Comparison of ENCODE assay signal across 8 cellular contexts in genomic region chr11:3057069-3057963, GRCh38. TPM values are rescaled to one million over a fixed set of nuclear protein-coding genes. Genes with fewer than 3 reads are reported as not detected.
DNase-seq lines count a peak whose midpoint lies in the region; ATAC-seq and TF ChIP-seq lines count a peak whose summit lies in the region.

TSS of gene CARS1 (minus strand) at chr11:3057423. CDS start at chr11:3057367, 56 bp downstream.

- H3K36me3 ChIP-seq in BLaER1 (peaks cover 17% of the 10 kb centered on the region), liver (ENCODE audit: control insufficient read depth in 4 of 4, insufficient read depth in 3 of 4, low read depth in 1 of 4, low read length in 3 of 4) (peaks cover 0 to 6% (median 3%) of the 10 kb centered on the region in 4 donors)

- peak; percentile 98 for ATAC-seq in GM19328 (IDR thresholded peaks at IDR 0.05; ENCODE audit: unreplicated experiment)
- peak; percentile 96 for ATAC-seq in HG03520 (IDR thresholded peaks at IDR 0.05; ENCODE audit: unreplicated experiment)

- H3K27me3 ChIP-seq in BLaER1, result no peaks in the 10 kb centered on the region
- H3K27me3 ChIP-seq in liver (ENCODE audit: control insufficient read depth in 4 of 4, insufficient read depth in 4 of 4, low read length in 3 of 4), result no peaks in the 10 kb centered on the region

- 1% methylated on average over 68 of the region's 68 CpGs for WGBS in liver

- H3K27ac ChIP-seq in BLaER1 (peak within 1 kb of the TSS; percentile 96), liver (ENCODE audit: low read depth in 1 of 2, low read length in 2 of 2) (peak within 1 kb of the TSS; percentile 75 to 87)

- H3K9me3 ChIP-seq in BLaER1 (no peaks in the 10 kb centered on the region), liver (ENCODE audit: control insufficient read depth in 4 of 4, low read length in 3 of 4) (no peaks in the 10 kb centered on the region)

- H4K20me1 ChIP-seq in BLaER1, result peaks cover 45% of the 10 kb centered on the region

- H3K4me3 ChIP-seq in BLaER1 (peak within 1 kb of the TSS; percentile 98), liver (ENCODE audit: low read depth in 1 of 3, low read length in 3 of 3) (peak within 1 kb of the TSS; percentile 87 to 94 (median 89))

- no peak for TF ChIP-seq CTCF in liver (IDR thresholded peaks at IDR 0.05; ENCODE audit: low read depth, low read length, missing input control)

- H3K4me1 ChIP-seq in BLaER1, result peaks cover 49% of the 10 kb centered on the region
- H3K4me1 ChIP-seq in liver (ENCODE audit: control insufficient read depth in 4 of 4, insufficient read depth in 4 of 4, low read length in 3 of 4), result peaks cover 3 to 20% (median 16%) of the 10 kb centered on the region in 4 donors

- H3K4me2 ChIP-seq in BLaER1, result peak within 1 kb of the TSS; percentile 96

- peak in 1 of 2 donors; percentile 8 for TF ChIP-seq RAD21 in liver (IDR thresholded peaks at IDR 0.05)

- peak within 1 kb of the TSS; percentile 96 for H3K9ac ChIP-seq in BLaER1
- H3K9ac ChIP-seq in liver (ENCODE audit: low read depth in 1 of 2, low read length in 2 of 2), result peak within 1 kb of the TSS; percentile 63 to 74

- DNase-seq in NCI-H69 (lab: John Stamatoyannopoulos, UW) (peak; percentile 97), dermis microvascular lymphatic vessel endothelial cell (ENCODE audit: low read depth in 2 of 2) (peak; percentile 63 to 93)
- peak; percentile 86 to 94 for DNase-seq in activated CD4-positive, alpha-beta T cell treated with anti-CD3 and anti-CD28 coated beads, Interleukin-2, amount 50 U/mL, for 24 hours (ENCODE audit: low read depth in 1 of 2, low spot score in 1 of 2)
- DNase-seq in stimulated activated CD4-positive, alpha-beta T cell treated with anti-CD3 and anti-CD28 coated beads, Interleukin-4, amount 100 ng/mL, for 24 hours, result peak; percentile 95

TF ChIP-seq in liver, 16 proteins besides CTCF, POLR2A, EP300 and RAD21:
- TF ChIP-seq GABPA (IDR thresholded peaks at IDR 0.05 in 1 of 2, conservative IDR thresholded peaks at IDR 0.05 in 1 of 2), result peak; percentile 93 to 98
- TF ChIP-seq ATF3 (IDR thresholded peaks at IDR 0.05), result peak; percentile 58
- TF ChIP-seq NR2F2 (IDR thresholded peaks at IDR 0.05), result peak; percentile 61
- TF ChIP-seq YY1 (IDR thresholded peaks at IDR 0.05), result peak; percentile 95
- TF ChIP-seq FOXA1 (IDR thresholded peaks at IDR 0.05), result no peak
- TF ChIP-seq EGR1 (IDR thresholded peaks at IDR 0.05; ENCODE audit: low read depth in 2 of 2), result peak; percentile 66 to 81
- TF ChIP-seq ZBTB33 (IDR thresholded peaks at IDR 0.05), result no peak
- TF ChIP-seq FOXA2 (IDR thresholded peaks at IDR 0.05), result no peak
- TF ChIP-seq SP1 (IDR thresholded peaks at IDR 0.05), result peak; percentile 56
- no peak for TF ChIP-seq JUND (IDR thresholded peaks at IDR 0.05)
- peak in 1 of 2 donors; percentile 27 for TF ChIP-seq HNF4A (conservative IDR thresholded peaks at IDR 0.05)
- TF ChIP-seq MAX (IDR thresholded peaks at IDR 0.05), result no peak
- peak; percentile 83 to 87 for TF ChIP-seq RXRA (IDR thresholded peaks at IDR 0.05)
- no peak for TF ChIP-seq TAF1 (conservative IDR thresholded peaks at IDR 0.05)
- no peak for TF ChIP-seq HNF4G (IDR thresholded peaks at IDR 0.05)
- TF ChIP-seq REST (IDR thresholded peaks at IDR 0.05), result peak; percentile 63
TF ChIP-seq in liver: peak in this region for 9.

RNA-seq across cellular contexts. Expression of gene CARS1, which starts in this region (rescaled TPM):
- total RNA-seq in dermis microvascular lymphatic vessel endothelial cell, result 30.1 and 32.9 TPM in 2 replicates
- 10 to 100 TPM; 15.2 to 40.1 TPM for total RNA-seq in liver
- 10 to 100 TPM; 15.5 to 28.7 TPM for polyA plus RNA-seq in liver

Comparison
In these comparisons a context has a peak if more than half of its experiments do, and no peak if none do; other contexts are left out.
1. Peak in every context shown above with its lines: DNase-seq, ATAC-seq, H3K4me3 ChIP-seq and H3K27ac ChIP-seq.